Comparison of ENCODE assay signal across 10 cellular contexts in genomic region chr19:43414554-43414953, GRCh38. TPM values are rescaled to one million over a fixed set of nuclear protein-coding genes. Genes with fewer than 3 reads are reported as not detected.
"Had no signal": no experiment of that assay in that cellular context is flagged by ENCODE, and none has a peak within 500 bp of the region (broad histone marks: within the 10 kb centered on the region; RNA-seq: fewer than 3 reads in every experiment).

Gene TEX101, plus strand, starts transcription at chr19:43414890. Its CDS starts 1,030 bp downstream, at chr19:43415920.

- DNase-seq: H7, HFFc6, KG1 had no signal

- H3K4me1 Mint-ChIP-seq: GM23338 had no signal

- H3K27ac Mint-ChIP-seq: GM23338, HFFc6 had no signal

- H3K4me1 ChIP-seq: HAP-1 had no signal

- H3K36me3 ChIP-seq: HAP-1 had no signal

- H2AFZ ChIP-seq: GM23338 had no signal

- H3K4me3 ChIP-seq: GM23338, HAP-1 had no signal

- ATAC-seq: GM23338, HCT116, HepG2 had no signal

- H3K4me2 ChIP-seq: GM23338 had no signal

- H3K4me3 Mint-ChIP-seq: GM23338, HFFc6 had no signal

- FAIRE-seq: HepG2 had no signal

RNA-seq across cellular contexts. Expression of gene TEX101, which starts in this region (rescaled TPM):
- total RNA-seq: GM23338, H4, H7, HepG2, HFFc6, HT1080 had no signal
- polyA plus RNA-seq: GM23338, HepG2, IgD-negative memory B cell had no signal
